In the genomic region with DNA sequence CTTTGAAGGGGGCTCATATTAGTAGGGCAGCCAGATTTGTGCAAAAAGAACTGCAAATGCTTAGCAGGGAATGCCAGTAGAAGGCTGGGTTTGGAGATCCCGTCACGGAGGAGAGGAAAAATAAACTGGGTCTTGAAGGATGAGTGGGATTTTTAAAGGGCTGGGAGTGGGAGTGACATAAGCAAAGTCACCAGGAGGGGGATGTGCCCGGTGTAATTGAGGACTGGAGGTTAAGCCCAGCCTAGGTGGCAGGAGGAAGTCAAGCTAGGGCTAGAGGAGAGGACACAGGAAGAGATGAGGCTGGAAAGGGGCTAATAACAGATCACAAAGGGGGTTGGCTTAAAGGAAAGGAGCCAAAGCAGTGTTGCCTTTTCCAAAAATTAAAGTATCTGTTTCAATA, we compare ENCODE assay signal across 10 cellular contexts. TPM values are rescaled to one million over a fixed set of nuclear protein-coding genes. Genes with fewer than 3 reads are reported as not detected.
"Had no signal": no experiment of that assay in that cellular context is flagged by ENCODE, and none has a peak within 500 bp of the region (broad histone marks: within the 10 kb centered on the region; RNA-seq: fewer than 3 reads in every experiment).

No MANE protein-coding gene starts in this region.

- H3K4me1 Mint-ChIP-seq: IgD-negative memory B cell had no signal

- H3K27ac Mint-ChIP-seq: IgD-negative memory B cell had no signal

- H3K9me3 Mint-ChIP-seq: IgD-negative memory B cell had no signal

- H3K9ac ChIP-seq: KMS-11 had no signal

- H3K4me3 Mint-ChIP-seq: IgD-negative memory B cell had no signal

- H3K27ac ChIP-seq: HL-60, KMS-11 had no signal

- H3K4me2 ChIP-seq: KMS-11 had no signal

- H3K4me3 ChIP-seq: K562 had no signal

- DNase-seq: IMR-90, KBM-7, KG1 had no signal

- ATAC-seq: K562 had no signal

- FAIRE-seq: HTR-8/SVneo, K562 had no signal

RNA-seq across cellular contexts. Expression of a gene that starts 26.4 kb away (rescaled TPM):
- total RNA-seq: HT-29, HT1080 had no signal
- polyA plus RNA-seq: IgD-negative memory B cell had no signal
